16 cellular contexts compared by ENCODE assay signal in the genomic region with DNA sequence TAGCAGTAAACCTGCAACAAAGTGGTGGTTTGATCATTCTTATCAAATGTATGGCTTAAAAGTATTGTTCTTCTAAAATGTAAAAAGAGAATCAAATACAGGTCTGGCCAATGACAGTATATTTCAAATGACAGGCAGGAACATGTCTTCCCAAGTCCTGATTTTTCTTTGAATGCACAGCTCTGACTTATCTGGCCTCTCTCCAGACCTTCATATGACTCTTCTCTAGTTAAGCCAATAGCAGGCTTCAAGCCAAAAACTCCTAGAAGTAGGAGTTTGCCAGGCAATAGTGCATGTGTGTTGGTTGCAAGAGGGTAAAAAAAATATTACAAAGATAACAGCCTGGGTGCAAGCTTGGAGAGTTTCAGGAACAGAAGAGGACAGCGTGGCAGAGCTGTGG.
DNase-seq lines count a peak whose midpoint lies in the region; ATAC-seq, FAIRE-seq and TF ChIP-seq lines count a peak whose summit lies in the region.
"Had no signal": no experiment of that assay in that cellular context is flagged by ENCODE, and none has a peak within 500 bp of the region (broad histone marks: within the 10 kb centered on the region; RNA-seq: fewer than 3 reads in every experiment).

No MANE protein-coding gene starts in this region.

- H3K27me3 ChIP-seq in astrocyte (ENCODE audit: insufficient read depth, low read length), result no peaks in the 10 kb centered on the region
- H3K27me3 ChIP-seq: testis had no signal

- H3K4me1 ChIP-seq in astrocyte (ENCODE audit: insufficient read depth, low read length), result peaks cover 10% of the 10 kb centered on the region
- H3K4me1 ChIP-seq: testis had no signal

- TF ChIP-seq CTCF in astrocyte (IDR thresholded peaks at IDR 0.05; ENCODE audit: insufficient read depth, low read depth, low read length) (no peak), fibroblast of villous mesenchyme (IDR thresholded peaks at IDR 0.05; ENCODE audit: insufficient read depth, low read depth, low read length) (no peak)

- no peak overlapping the region for H3K9ac ChIP-seq in astrocyte (ENCODE audit: low read length)
- H3K9ac ChIP-seq: KMS-11 had no signal

- H2AFZ ChIP-seq in astrocyte (ENCODE audit: low read depth, low read length), result no peak overlapping the region

- no peak overlapping the region for H3K4me2 ChIP-seq in astrocyte (ENCODE audit: low read length)
- H3K4me2 ChIP-seq: KMS-11, smooth muscle cell had no signal

- H3K27ac Mint-ChIP-seq in astrocyte (ENCODE audit: unreplicated experiment), result no peak overlapping the region
- H3K27ac Mint-ChIP-seq: activated CD4-positive, alpha-beta memory T cell treated with anti-CD3 and anti-CD28 coated beads, Interleukin-2, amount 10 ng/mL, durations not matched to agents 7 days and 5 days; CD4-positive, alpha-beta memory T cell; nephron progenitor cell had no signal

- no peaks in the 10 kb centered on the region for H4K20me1 ChIP-seq in astrocyte (ENCODE audit: insufficient read depth, low read length)

- DNase-seq in AG20443 (ENCODE audit: low spot score), result peak; percentile 10
- peak; percentile 68 for DNase-seq in LHCN-M2 (ENCODE audit: low read depth)
- DNase-seq in astrocyte (ENCODE audit: low read depth), result peak; percentile 68
- peak; percentile 64 for DNase-seq in fibroblast of villous mesenchyme (ENCODE audit: low read depth)
- DNase-seq in HEK293T (ENCODE audit: extremely low spot score), result no peak
- no peak for DNase-seq in OCI-M1 (lab: John Stamatoyannopoulos, UW)
- no peak for DNase-seq in NOMO-1 treated with dmso at 0.1 percent for 144 hours (lab: John Stamatoyannopoulos, UW; ENCODE audit: unreplicated experiment)
- DNase-seq: activated CD4-positive, alpha-beta memory T cell treated with anti-CD3 and anti-CD28 coated beads, Interleukin-2, amount 10 ng/mL, durations not matched to agents 7 days and 5 days; activated naive CD4-positive, alpha-beta T cell; CD4-positive, alpha-beta memory T cell; left cardiac atrium; nephron progenitor cell; testis had no signal

- peaks cover 4% of the 10 kb centered on the region for H3K4me1 Mint-ChIP-seq in astrocyte (ENCODE audit: low read depth, unreplicated experiment)
- H3K4me1 Mint-ChIP-seq: activated CD4-positive, alpha-beta memory T cell treated with anti-CD3 and anti-CD28 coated beads, Interleukin-2, amount 10 ng/mL, durations not matched to agents 7 days and 5 days had no signal

- no peaks in the 10 kb centered on the region for H3K9me3 Mint-ChIP-seq in astrocyte (ENCODE audit: unreplicated experiment)
- H3K9me3 Mint-ChIP-seq: activated CD4-positive, alpha-beta memory T cell treated with anti-CD3 and anti-CD28 coated beads, Interleukin-2, amount 10 ng/mL, durations not matched to agents 7 days and 5 days; CD4-positive, alpha-beta memory T cell; nephron progenitor cell had no signal

- H3K4me3 ChIP-seq in astrocyte (ENCODE audit: insufficient read depth, low read depth, low read length) (no peak overlapping the region), fibroblast of villous mesenchyme (ENCODE audit: low read depth, low read length) (no peak overlapping the region)
- H3K4me3 ChIP-seq: smooth muscle cell, testis had no signal

- H3K27me3 Mint-ChIP-seq in astrocyte (ENCODE audit: low read depth, unreplicated experiment), result no peaks in the 10 kb centered on the region
- H3K27me3 Mint-ChIP-seq: activated CD4-positive, alpha-beta memory T cell treated with anti-CD3 and anti-CD28 coated beads, Interleukin-2, amount 10 ng/mL, durations not matched to agents 7 days and 5 days had no signal

- H3K9me3 ChIP-seq in astrocyte (ENCODE audit: insufficient read depth, low read depth, low read length), result no peaks in the 10 kb centered on the region
- H3K9me3 ChIP-seq: testis had no signal

- CTCF ChIA-PET in HEK293T (lab: Yijun Ruan, JAX), result no interaction called here

- no peaks in the 10 kb centered on the region for H3K36me3 ChIP-seq in astrocyte (ENCODE audit: insufficient read depth, low read length)

- H3K4me3 Mint-ChIP-seq in astrocyte (ENCODE audit: unreplicated experiment), result no peak overlapping the region
- H3K4me3 Mint-ChIP-seq: activated CD4-positive, alpha-beta memory T cell treated with anti-CD3 and anti-CD28 coated beads, Interleukin-2, amount 10 ng/mL, durations not matched to agents 7 days and 5 days; CD4-positive, alpha-beta memory T cell; nephron progenitor cell had no signal

- POLR2A ChIA-PET in HEK293T (lab: Yijun Ruan, JAX), result no interaction called here

- H3K27ac ChIP-seq in astrocyte (ENCODE audit: low read depth, low read length), result no peak overlapping the region
- H3K27ac ChIP-seq: KMS-11, testis had no signal

- no peak for FAIRE-seq in astrocyte (lab: Jason Lieb, UNC)

- no peak for ATAC-seq in HG03175 (IDR thresholded peaks at IDR 0.05; ENCODE audit: unreplicated experiment)

- H3K36me3 Mint-ChIP-seq in astrocyte (ENCODE audit: low read depth, unreplicated experiment), result peaks cover 6% of the 10 kb centered on the region

- H3K79me2 ChIP-seq in astrocyte (ENCODE audit: insufficient read depth, low read length), result no peaks in the 10 kb centered on the region

TF ChIP-seq in HEK293T, 16 proteins besides CTCF, POLR2A, EP300 and RAD21:
- no peak for TF ChIP-seq NFRKB (IDR thresholded peaks at IDR 0.05)
- TF ChIP-seq SUZ12 (IDR thresholded peaks at IDR 0.05), result no peak
- no peak for TF ChIP-seq ZNF384 (IDR thresholded peaks at IDR 0.05)
- TF ChIP-seq ELF4 (IDR thresholded peaks at IDR 0.05), result no peak
- no peak for TF ChIP-seq FOXA1 (IDR thresholded peaks at IDR 0.05)
- no peak for TF ChIP-seq SP1 (IDR thresholded peaks at IDR 0.05)
- TF ChIP-seq, protein P1, sequence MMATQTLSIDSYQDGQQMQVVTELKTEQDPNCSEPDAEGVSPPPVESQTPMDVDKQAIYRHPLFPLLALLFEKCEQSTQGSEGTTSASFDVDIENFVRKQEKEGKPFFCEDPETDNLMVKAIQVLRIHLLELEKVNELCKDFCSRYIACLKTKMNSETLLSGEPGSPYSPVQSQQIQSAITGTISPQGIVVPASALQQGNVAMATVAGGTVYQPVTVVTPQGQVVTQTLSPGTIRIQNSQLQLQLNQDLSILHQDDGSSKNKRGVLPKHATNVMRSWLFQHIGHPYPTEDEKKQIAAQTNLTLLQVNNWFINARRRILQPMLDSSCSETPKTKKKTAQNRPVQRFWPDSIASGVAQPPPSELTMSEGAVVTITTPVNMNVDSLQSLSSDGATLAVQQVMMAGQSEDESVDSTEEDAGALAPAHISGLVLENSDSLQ (IDR thresholded peaks at IDR 0.05), result no peak
- no peak for TF ChIP-seq FOXM1 (IDR thresholded peaks at IDR 0.05; ENCODE audit: borderline replicate concordance)
- TF ChIP-seq L3MBTL2 (conservative IDR thresholded peaks at IDR 0.05), result no peak
- no peak for TF ChIP-seq ARNT (IDR thresholded peaks at IDR 0.05)
- TF ChIP-seq LEF1 (IDR thresholded peaks at IDR 0.05; ENCODE audit: borderline replicate concordance), result no peak
- no peak for TF ChIP-seq TARDBP (IDR thresholded peaks at IDR 0.05)
- no peak for TF ChIP-seq CTBP1 (IDR thresholded peaks at IDR 0.05; ENCODE audit: borderline replicate concordance)
- no peak for TF ChIP-seq FOXK2 (IDR thresholded peaks at IDR 0.05)
- no peak for TF ChIP-seq HDGF (IDR thresholded peaks at IDR 0.05; ENCODE audit: borderline replicate concordance)
- no peak for TF ChIP-seq BHLHE40 (IDR thresholded peaks at IDR 0.05; ENCODE audit: borderline replicate concordance)

Comparison
In these comparisons a context has a peak if more than half of its experiments do, and no peak if none do; other contexts are left out.
1. DNase-seq: peak in AG20443 (single experiment), LHCN-M2 (single experiment), astrocyte (single experiment) and fibroblast of villous mesenchyme (single experiment); none in HEK293T (single experiment), OCI-M1 (single experiment) and NOMO-1 treated with dmso at 0.1 percent for 144 hours (single experiment).